Comparison of ENCODE assay signal across 1 cellular context in genomic region chr2:207409525-207409924, GRCh38.
TF ChIP-seq lines count a peak whose summit lies in the region.

No MANE protein-coding gene starts in this region.

TF ChIP-seq in H1, 55 proteins besides CTCF, POLR2A, EP300 and RAD21 (continued from another document):
- TF ChIP-seq ATF2 (IDR thresholded peaks at IDR 0.05; ENCODE audit: low read length) (no peak), NRF1 (IDR thresholded peaks at IDR 0.05; ENCODE audit: low read depth, low read length) (no peak), SAP30 (IDR thresholded peaks at IDR 0.05; ENCODE audit: insufficient read depth, insufficient replicate concordance, low read length) (no peak), RNF2 (IDR thresholded peaks at IDR 0.05; ENCODE audit: borderline replicate concordance, low read depth, low read length, missing control alignments, poor library complexity, severe bottlenecking) (no peak), KDM5A (IDR thresholded peaks at IDR 0.05; ENCODE audit: low read length) (no peak), BACH1 (IDR thresholded peaks at IDR 0.05; ENCODE audit: low read length) (no peak)
